19 cellular contexts compared by ENCODE assay signal in the genomic region with DNA sequence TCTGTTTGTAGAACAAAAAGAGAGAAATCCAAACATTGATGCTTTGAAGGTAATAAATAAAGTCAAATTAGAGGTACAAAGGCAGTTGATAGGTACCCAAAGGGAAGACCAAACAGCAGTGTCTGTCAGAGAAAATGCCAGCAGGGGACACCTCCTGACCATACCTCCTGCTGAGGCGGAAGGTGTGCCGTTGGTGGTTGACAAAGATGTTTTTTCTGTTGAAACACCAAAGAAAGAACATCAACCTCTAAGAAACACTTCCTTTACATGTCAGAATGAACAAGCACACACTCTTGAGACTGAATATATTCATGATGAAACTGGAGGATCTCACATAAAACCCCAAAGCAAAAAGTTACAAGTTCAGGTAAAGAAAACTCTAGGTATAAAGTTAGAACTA.
DNase-seq lines count a peak whose midpoint lies in the region; ATAC-seq and TF ChIP-seq lines count a peak whose summit lies in the region.
"Had no signal": no experiment of that assay in that cellular context is flagged by ENCODE, and none has a peak within 500 bp of the region (broad histone marks: within the 10 kb centered on the region; RNA-seq: fewer than 3 reads in every experiment).

No MANE protein-coding gene starts in this region.

- no peaks in the 10 kb centered on the region for H3K9me3 ChIP-seq in T-helper 17 cell (ENCODE audit: control insufficient read depth, low read length, poor library complexity, severe bottlenecking)
- no peaks in the 10 kb centered on the region for H3K9me3 ChIP-seq in tibial artery
- H3K9me3 ChIP-seq: SJCRH30, thoracic aorta had no signal

- no peaks in the 10 kb centered on the region for H3K9me3 Mint-ChIP-seq in activated naive CD4-positive, alpha-beta T cell treated with anti-CD3 and anti-CD28 coated beads, Interleukin-2, amount 50 U/mL, for 24 hours
- H3K9me3 Mint-ChIP-seq in effector memory CD8-positive, alpha-beta T cell, result no peaks in the 10 kb centered on the region
- H3K9me3 Mint-ChIP-seq: neural crest cell had no signal

- H3K4me1 ChIP-seq in tibial artery, result peaks cover 0 to 50% (median 3%) of the 10 kb centered on the region in 4 donors
- H3K4me1 ChIP-seq: SJCRH30 had no signal

- POLR2A ChIA-PET in HEK293T (lab: Yijun Ruan, JAX), result no interaction called here

- H3K27ac ChIP-seq in substantia nigra (ENCODE audit: low read depth, low read length, poor library complexity, severe bottlenecking) (peak overlapping the region; percentile 55), tibial artery (no peak overlapping the region)
- H3K27ac ChIP-seq: C4-2B, hepatocyte, SJCRH30, thoracic aorta, WERI-Rb-1 had no signal

- peaks cover 8% of the 10 kb centered on the region for H3K4me1 Mint-ChIP-seq in activated naive CD4-positive, alpha-beta T cell treated with anti-CD3 and anti-CD28 coated beads, Interleukin-2, amount 50 U/mL, for 24 hours
- peaks cover 25% of the 10 kb centered on the region for H3K4me1 Mint-ChIP-seq in T-helper 17 cell
- peaks cover 20 to 67% of the 10 kb centered on the region in 2 donors for H3K4me1 Mint-ChIP-seq in effector memory CD8-positive, alpha-beta T cell (ENCODE audit: low read depth in 2 of 2)
- H3K4me1 Mint-ChIP-seq: neural crest cell had no signal

- no peak for TF ChIP-seq CTCF in tibial artery (IDR thresholded peaks at IDR 0.05)

- no peaks in the 10 kb centered on the region for H3K27me3 ChIP-seq in tibial artery
- H3K27me3 ChIP-seq: hepatocyte, SJCRH30 had no signal

- H3K27me3 Mint-ChIP-seq in activated naive CD4-positive, alpha-beta T cell treated with anti-CD3 and anti-CD28 coated beads, Interleukin-2, amount 50 U/mL, for 24 hours, result no peaks in the 10 kb centered on the region
- H3K27me3 Mint-ChIP-seq in T-helper 17 cell, result no peaks in the 10 kb centered on the region
- H3K27me3 Mint-ChIP-seq in effector memory CD8-positive, alpha-beta T cell, result no peaks in the 10 kb centered on the region
- H3K27me3 Mint-ChIP-seq: progenitor cell of endocrine pancreas had no signal

- intact Hi-C loops in tibial artery (cut with DNase I; ENCODE audit: low total_unique reads), result no loop called here

- no peak for ATAC-seq in T-helper 17 cell
- ATAC-seq in effector memory CD8-positive, alpha-beta T cell (replicated peaks), result peak; percentile 42

- no peak for DNase-seq in activated naive CD4-positive, alpha-beta T cell (lab: John Stamatoyannopoulos, UW)
- no peak for DNase-seq in T-helper 17 cell
- no peak for DNase-seq in effector memory CD8-positive, alpha-beta T cell
- DNase-seq in substantia nigra (lab: John Stamatoyannopoulos, UW), result no peak
- no peak for DNase-seq in HEK293T (ENCODE audit: extremely low spot score)
- DNase-seq in SKM-1 (lab: John Stamatoyannopoulos, UW; ENCODE audit: unreplicated experiment), result no peak
- no peak for DNase-seq in tibial artery
- DNase-seq: GDM1; H7; NCI-H510A; NK-92 treated with Interleukin-12 subunit alpha and Interleukin-12 subunit beta, amount 100 ng/mL, for 24 hours; SJCRH30; WERI-Rb-1 had no signal

- no peak overlapping the region for H3K4me3 ChIP-seq in tibial artery
- H3K4me3 ChIP-seq: hepatocyte, SJCRH30, thoracic aorta had no signal

- H3K4me3 Mint-ChIP-seq in activated naive CD4-positive, alpha-beta T cell treated with anti-CD3 and anti-CD28 coated beads, Interleukin-2, amount 50 U/mL, for 24 hours, result no peak overlapping the region
- H3K4me3 Mint-ChIP-seq in T-helper 17 cell, result no peak overlapping the region
- H3K4me3 Mint-ChIP-seq in effector memory CD8-positive, alpha-beta T cell, result peak overlapping the region in 1 of 2 donors; percentile 80
- H3K4me3 Mint-ChIP-seq: neural crest cell had no signal

- H3K36me3 ChIP-seq in tibial artery, result peaks cover 39 to 55% (median 55%) of the 10 kb centered on the region in 3 donors

- peaks cover 18% of the 10 kb centered on the region for H3K36me3 Mint-ChIP-seq in activated naive CD4-positive, alpha-beta T cell treated with anti-CD3 and anti-CD28 coated beads, Interleukin-2, amount 50 U/mL, for 24 hours
- H3K36me3 Mint-ChIP-seq in T-helper 17 cell (ENCODE audit: low read depth), result peaks cover 12% of the 10 kb centered on the region
- H3K36me3 Mint-ChIP-seq in effector memory CD8-positive, alpha-beta T cell (ENCODE audit: insufficient read depth), result peaks cover 48% of the 10 kb centered on the region

- CTCF ChIA-PET in HEK293T (lab: Yijun Ruan, JAX), result no interaction called here

- peak overlapping the region; percentile 51 for H3K27ac Mint-ChIP-seq in activated naive CD4-positive, alpha-beta T cell treated with anti-CD3 and anti-CD28 coated beads, Interleukin-2, amount 50 U/mL, for 24 hours
- peak overlapping the region; percentile 43 for H3K27ac Mint-ChIP-seq in T-helper 17 cell
- peak overlapping the region; percentile 51 to 85 for H3K27ac Mint-ChIP-seq in effector memory CD8-positive, alpha-beta T cell
- H3K27ac Mint-ChIP-seq: progenitor cell of endocrine pancreas had no signal

TF ChIP-seq in HEK293T, 16 proteins besides CTCF, POLR2A, EP300 and RAD21:
- TF ChIP-seq HDGF (IDR thresholded peaks at IDR 0.05; ENCODE audit: borderline replicate concordance) (no peak), FOXM1 (IDR thresholded peaks at IDR 0.05; ENCODE audit: borderline replicate concordance) (no peak), L3MBTL2 (conservative IDR thresholded peaks at IDR 0.05) (no peak), ARNT (IDR thresholded peaks at IDR 0.05) (no peak), CTBP1 (IDR thresholded peaks at IDR 0.05; ENCODE audit: borderline replicate concordance) (no peak), FOXK2 (IDR thresholded peaks at IDR 0.05) (no peak), ZNF384 (IDR thresholded peaks at IDR 0.05) (no peak), TARDBP (IDR thresholded peaks at IDR 0.05) (no peak), SP1 (IDR thresholded peaks at IDR 0.05) (no peak), SUZ12 (IDR thresholded peaks at IDR 0.05) (no peak), ELF4 (IDR thresholded peaks at IDR 0.05) (no peak), PKNOX1 (IDR thresholded peaks at IDR 0.05) (no peak), NFRKB (IDR thresholded peaks at IDR 0.05) (no peak)
